Comparison of ENCODE assay signal across 1 cellular context in genomic region chr17:79946352-79947231, GRCh38.
TF ChIP-seq lines count a peak whose summit lies in the region.

No MANE protein-coding gene starts in this region.

TF ChIP-seq in HEK293, 187 proteins besides CTCF, POLR2A, EP300 and RAD21 (continued from another document):
- TF ChIP-seq ZNF645 (tag by site-specific recombination; IDR thresholded peaks at IDR 0.05), result no peak
- no peak for TF ChIP-seq ZNF18 (tag by site-specific recombination; IDR thresholded peaks at IDR 0.05)
- no peak for TF ChIP-seq ZNF529 (tag by site-specific recombination; IDR thresholded peaks at IDR 0.05; ENCODE audit: insufficient replicate concordance)
- TF ChIP-seq ZNF354C (tag by site-specific recombination; IDR thresholded peaks at IDR 0.05; ENCODE audit: borderline replicate concordance, low read depth), result no peak
